Comparison of ENCODE assay signal across 13 cellular contexts in the genomic region with DNA sequence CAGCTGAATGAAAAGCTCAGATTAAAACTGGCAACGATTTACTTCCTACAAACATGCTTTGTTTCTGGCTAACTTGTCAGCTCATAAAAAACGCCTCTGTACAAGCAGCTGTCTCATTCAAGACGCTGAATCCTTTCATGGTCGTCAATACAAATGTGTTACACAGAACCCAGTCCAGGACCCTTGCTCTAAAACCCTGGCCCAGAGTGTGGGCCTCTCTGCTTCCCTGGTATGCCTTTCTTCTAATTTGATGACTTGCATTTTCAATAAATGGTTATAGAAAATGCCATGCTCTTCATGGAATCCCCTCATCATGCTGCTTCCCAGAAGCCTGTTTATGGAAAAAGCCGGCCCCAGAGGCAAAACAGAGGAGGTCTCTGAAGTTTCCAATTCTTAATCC.
A peak's percentile ranks its signal among the peaks of the same experiment; 100 is the strongest.
DNase-seq lines count a peak whose midpoint lies in the region; ATAC-seq and TF ChIP-seq lines count a peak whose summit lies in the region.
"Had no signal": no experiment of that assay in that cellular context is flagged by ENCODE, and none has a peak within 500 bp of the region (broad histone marks: within the 10 kb centered on the region; RNA-seq: fewer than 3 reads in every experiment).

No MANE protein-coding gene starts in this region.

- H2AFZ ChIP-seq in neuron (ENCODE audit: low read depth, low read length): peak overlapping the region; percentile 52

- H3K4me1 ChIP-seq in Panc1 (ENCODE audit: control insufficient read depth, insufficient read depth, low read length) (peaks cover 23% of the 10 kb centered on the region), neuron (ENCODE audit: insufficient read depth, low read length) (peaks cover 41% of the 10 kb centered on the region)

- POLR2A ChIA-PET in Panc1 (lab: Charles Lee): interaction anchor here (0.5 to 0.7 kb wide), 4 partner anchors 7 to 135 kb away, joined by 3 to 7 read pairs (median 4); no protein-coding TSS in a partner anchor

- DNase-seq in Ammon's horn (ENCODE audit: low spot score) (peak; percentile 71), Panc1 (ENCODE audit: low read depth, low spot score) (no peak), fibroblast of peridontal ligament (ENCODE audit: extremely low read depth) (peak; percentile 47), T-helper 1 cell (no peak), HPDE6-E6E7 (ENCODE audit: extremely low spot score) (no peak)
- DNase-seq in stimulated activated CD4-positive, alpha-beta T cell treated with anti-CD3 and anti-CD28 coated beads, Interleukin-2, amount 100 ng/mL, for 24 hours: no peak
- DNase-seq: activated CD4-positive, alpha-beta T cell treated with anti-CD3 and anti-CD28 coated beads for 4 hours; DMS79; NCI-H2081 treated with DMSO at 0.1 percent for 48 hours had no signal

- in situ Hi-C loops in Panc1 (cut with HindIII; ENCODE audit: low pct_unique_long_range_greater_than_20kb, low sequenced_read_pairs): no loop called here

- intact Hi-C loops in Panc1 (cut with micrococcal nuclease; ENCODE audit: unreplicated experiment): no loop called here

- H3K27me3 ChIP-seq in Panc1 (ENCODE audit: control insufficient read depth, insufficient read depth, low read length) (no peaks in the 10 kb centered on the region), neuron (ENCODE audit: insufficient read depth, low read length) (no peaks in the 10 kb centered on the region)

- H3K36me3 ChIP-seq in Panc1 (ENCODE audit: control insufficient read depth, insufficient read depth, low read length) (no peaks in the 10 kb centered on the region), neuron (ENCODE audit: insufficient read depth, low read length) (no peaks in the 10 kb centered on the region)

- BruUV-seq in Panc1 (replicated peaks; lab: Mats Ljungman, UMichigan): no TSS peak

- H3K9me3 ChIP-seq in Panc1 (ENCODE audit: control insufficient read depth, insufficient read depth, low read depth, low read length) (peaks cover 31% of the 10 kb centered on the region; the same call in 1 of the 2 replicates), neuron (ENCODE audit: low read length) (no peaks in the 10 kb centered on the region)

- TF ChIP-seq CTCF in Panc1 (IDR thresholded peaks at IDR 0.05): no peak

- no peak overlapping the region for H3K4me3 ChIP-seq in Panc1 (ENCODE audit: low read depth in 2 of 2, low read length in 2 of 2)
- H3K4me3 ChIP-seq in neuron (ENCODE audit: low read length): peak overlapping the region; percentile 14

- ATAC-seq in Panc1 (peak; percentile 35), HG02970 (IDR thresholded peaks at IDR 0.05; ENCODE audit: low FRiP score, unreplicated experiment) (no peak)
- ATAC-seq: stimulated activated effector memory CD8-positive, alpha-beta T cell treated with anti-CD3 and anti-CD28 coated beads, Interleukin-12 subunit alpha, Interleukin-12 subunit beta, amount 100 ng/mL, for 72 hours had no signal

- CTCF ChIA-PET in Panc1 (lab: Charles Lee): interaction anchor here (0.6 to 0.7 kb wide), 3 partner anchors 32 to 172 kb away, joined by 3 read pairs; no protein-coding TSS in a partner anchor

- peak overlapping the region; percentile 92 for H3K27ac ChIP-seq in Panc1 (ENCODE audit: low read length)
- H3K27ac ChIP-seq: RWPE1 had no signal

Comparison
In these comparisons a context has a peak if more than half of its experiments do, and no peak if none do; other contexts are left out.
1. DNase-seq: peak in Ammon's horn (single experiment) and fibroblast of peridontal ligament (single experiment); none in Panc1 (single experiment), T-helper 1 cell (0 of 5), HPDE6-E6E7 (single experiment) and stimulated activated CD4-positive, alpha-beta T cell treated with anti-CD3 and anti-CD28 coated beads, Interleukin-2, amount 100 ng/mL, for 24 hours (0 of 2).